8 cellular contexts compared by ENCODE assay signal in the genomic region with DNA sequence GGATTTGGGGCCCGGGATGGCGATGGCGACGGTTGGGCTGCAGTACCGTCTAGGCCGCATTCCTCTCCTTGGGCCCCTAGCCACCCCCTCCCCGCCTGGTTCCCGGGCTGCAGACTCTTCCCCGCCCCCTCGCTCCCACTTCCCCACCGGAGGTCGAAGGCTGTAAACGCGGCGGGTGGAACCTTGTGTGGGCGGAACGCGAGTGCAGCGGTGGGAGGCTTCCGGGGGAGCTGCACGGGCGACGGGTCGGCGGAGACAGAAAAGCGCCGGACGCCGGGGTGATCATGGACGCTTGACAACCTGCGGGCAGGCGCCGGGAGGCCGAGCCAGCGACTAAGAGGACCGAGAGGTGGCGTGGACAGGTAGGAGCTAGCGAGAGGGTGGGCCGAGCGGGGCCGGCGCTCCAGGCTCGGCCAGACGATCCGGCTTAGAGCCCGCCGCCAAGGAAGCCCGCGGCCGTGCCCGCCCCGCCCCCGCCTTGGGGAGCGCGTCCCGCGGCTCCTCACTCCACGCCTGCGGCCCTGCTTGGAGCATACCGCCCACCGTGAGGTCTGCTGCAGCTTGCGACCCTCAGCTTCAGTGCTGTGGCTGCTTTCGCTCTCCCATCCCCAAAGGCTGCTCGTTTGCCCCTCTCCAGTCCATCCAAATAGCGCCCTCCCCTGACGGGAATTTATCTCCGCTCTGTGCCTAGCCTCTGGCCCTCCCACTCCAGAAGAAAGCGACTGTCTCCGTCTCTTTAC. TPM values are rescaled to one million over a fixed set of nuclear protein-coding genes. Genes with fewer than 3 reads are reported as not detected.
A peak's percentile ranks its signal among the peaks of the same experiment; 100 is the strongest.
DNase-seq lines count a peak whose midpoint lies in the region; ATAC-seq, FAIRE-seq and TF ChIP-seq lines count a peak whose summit lies in the region.

A gene (plus strand): TSS at position 269 of the 740 bp plus-strand sequence. CDS start 2,126 bp downstream, outside the sequence.

- H3K4me3 Mint-ChIP-seq in T-helper 17 cell: peak within 1 kb of the TSS; percentile 97

- ATAC-seq in HG02763 (IDR thresholded peaks at IDR 0.05; ENCODE audit: unreplicated experiment) (peak; percentile 55), T-helper 17 cell (peak; percentile 68)

- peaks cover 2% of the 10 kb centered on the region for H3K36me3 Mint-ChIP-seq in T-helper 17 cell (ENCODE audit: low read depth)

- H3K27me3 ChIP-seq in right atrium auricular region: no peaks in the 10 kb centered on the region

- TF ChIP-seq CTCF in GM12872 (IDR thresholded peaks at IDR 0.05; ENCODE audit: insufficient read depth, low read depth, low read length) (peak; percentile 56), right atrium auricular region (IDR thresholded peaks at IDR 0.05) (peak in 1 of 2 donors; percentile 55)

- no peaks in the 10 kb centered on the region for H3K27me3 Mint-ChIP-seq in T-helper 17 cell

- peaks cover 50% of the 10 kb centered on the region for H3K4me1 Mint-ChIP-seq in T-helper 17 cell

- peak within 1 kb of the TSS; percentile 91 to 99 for H3K4me3 ChIP-seq in right atrium auricular region

- H3K36me3 ChIP-seq in right atrium auricular region: peaks cover 5% of the 10 kb centered on the region

- peak within 1 kb of the TSS; percentile 52 to 78 for H3K27ac ChIP-seq in right atrium auricular region

- H3K4me1 ChIP-seq in right atrium auricular region: peaks cover 0 to 48% of the 10 kb centered on the region in 2 donors

- peak within 1 kb of the TSS; percentile 92 for H3K27ac Mint-ChIP-seq in T-helper 17 cell

- DNase-seq in NCI-H146 (lab: John Stamatoyannopoulos, UW) (peak; percentile 76), T-helper 17 cell (peak; percentile 69 to 72 (median 71)), amygdala (lab: John Stamatoyannopoulos, UW) (peak in 54 of 56 donors; percentile 20 to 83 (median 66)), right atrium auricular region (ENCODE audit: low spot score) (peak; percentile 78), pulmonary artery endothelial cell (ENCODE audit: low read depth, low spot score) (no peak), urothelium cell line (ENCODE audit: low spot score) (peak; percentile 84)

- FAIRE-seq in urothelium cell line (lab: Jason Lieb, UNC): no peak

- H3K9me3 ChIP-seq in T-helper 17 cell (ENCODE audit: control insufficient read depth, low read length, poor library complexity, severe bottlenecking) (no peaks in the 10 kb centered on the region), right atrium auricular region (no peaks in the 10 kb centered on the region)

RNA-seq across cellular contexts. Expression of the gene that starts here (rescaled TPM):
- total RNA-seq in T-helper 17 cell (10 to 100 TPM; 38.9 to 46.4 TPM), right atrium auricular region (10 to 100 TPM; 12.2 to 14.9 TPM), pulmonary artery endothelial cell (13.1 and 18.3 TPM in 2 replicates)
